ENCODE assay signal across 10 cellular contexts in genomic region chr19:778910-779653, GRCh38. TPM values are rescaled to one million over a fixed set of nuclear protein-coding genes. Genes with fewer than 3 reads are reported as not detected.
DNase-seq lines count a peak whose midpoint lies in the region; ATAC-seq and TF ChIP-seq lines count a peak whose summit lies in the region.
"Had no signal": no experiment of that assay in that cellular context is flagged by ENCODE, and none has a peak within 500 bp of the region (broad histone marks: within the 10 kb centered on the region; RNA-seq: fewer than 3 reads in every experiment).

No MANE protein-coding gene starts in this region.

- H3K4me2 ChIP-seq in SK-N-SH = no peak overlapping the region

- H3K79me2 ChIP-seq in SK-N-SH (ENCODE audit: insufficient read depth) = no peaks in the 10 kb centered on the region

- no peak for TF ChIP-seq EP300 in SK-N-SH (IDR thresholded peaks at IDR 0.05; ENCODE audit: borderline replicate concordance in 1 of 2, low read depth in 1 of 2, low read length in 1 of 2)

- no peaks in the 10 kb centered on the region for H4K20me1 ChIP-seq in SK-N-SH (ENCODE audit: insufficient read depth)

- TF ChIP-seq CTCF in SK-N-SH (IDR thresholded peaks at IDR 0.05) (no peak), lung (IDR thresholded peaks at IDR 0.05; ENCODE audit: control extremely low read depth, extremely low read depth) (no peak)

- ATAC-seq in SK-N-SH treated with all-trans-retinoic acid at 6 μM for 48 hours (peak; percentile 49; the same call in 2 of the 3 replicates), lung (ENCODE audit: insufficient read depth, low FRiP score) (no peak), GM21619 (IDR thresholded peaks at IDR 0.05; ENCODE audit: unreplicated experiment) (no peak), HG02970 (IDR thresholded peaks at IDR 0.05; ENCODE audit: low FRiP score, unreplicated experiment) (no peak)

- H3K9ac ChIP-seq in SK-N-SH = no peak overlapping the region

- no peak overlapping the region for H2AFZ ChIP-seq in SK-N-SH (ENCODE audit: low read depth)

- H3K4me3 ChIP-seq in SK-N-SH (ENCODE audit: low read depth in 2 of 2, low read length in 1 of 2) (no peak overlapping the region), lung (no peak overlapping the region)

- H3K4me1 ChIP-seq in SK-N-SH (ENCODE audit: control insufficient read depth in 1 of 2, insufficient read depth in 2 of 2, low read depth in 1 of 2, low read length in 1 of 2) (peaks cover 0 to 6% of the 10 kb centered on the region in 2 experiments; a peak in 1 of 4 replicates), lung (ENCODE audit: control insufficient read depth in 2 of 2, insufficient read depth in 2 of 2, low read length in 2 of 2) (peaks cover 0 to 8% of the 10 kb centered on the region in 2 donors)

- CTCF ChIA-PET in SK-N-SH (lab: Yijun Ruan, JAX) = interaction anchor here (0.8 to 1.5 kb wide), 2 partner anchors 15 to 80 kb away, joined by 3 to 5 read pairs; no protein-coding TSS in a partner anchor

- no peaks in the 10 kb centered on the region for H3K9me3 ChIP-seq in SK-N-SH
- no peaks in the 10 kb centered on the region for H3K9me3 ChIP-seq in lung (ENCODE audit: control insufficient read depth in 2 of 2, insufficient read depth in 1 of 2, low read length in 1 of 2)

- H3K27ac ChIP-seq in SK-N-SH (ENCODE audit: low read depth in 2 of 2, low read length in 1 of 2) = no peak overlapping the region
- peak overlapping the region in 1 of 2 donors; percentile 84 for H3K27ac ChIP-seq in lung (ENCODE audit: low read depth in 1 of 2, low read length in 1 of 2)

- POLR2A ChIA-PET in SK-N-SH (lab: Yijun Ruan, JAX) = no interaction called here

- DNase-seq in SK-N-SH (no peak), dermis microvascular lymphatic vessel endothelial cell (ENCODE audit: low read depth in 2 of 2) (peak; percentile 68 to 69), lung (ENCODE audit: low spot score) (peak; percentile 72), GM19240 (ENCODE audit: insufficient read length, low spot score) (no peak), NCI-H2081 (lab: John Stamatoyannopoulos, UW) (no peak)
- DNase-seq: C1 segment of cervical spinal cord, NCI-H524 treated with DMSO at 0.1 percent for 48 hours had no signal

- H3K36me3 ChIP-seq in SK-N-SH (replicated peaks in 1 of 2; ENCODE audit: control insufficient read depth in 1 of 2, insufficient read depth in 2 of 2, low read length in 1 of 2) = no peaks in the 10 kb centered on the region
- H3K36me3 ChIP-seq in lung (ENCODE audit: control insufficient read depth in 2 of 2, insufficient read depth in 2 of 2, low read length in 2 of 2) = no peaks in the 10 kb centered on the region

- no peaks in the 10 kb centered on the region for H3K27me3 ChIP-seq in SK-N-SH (ENCODE audit: insufficient read depth)
- no peaks in the 10 kb centered on the region for H3K27me3 ChIP-seq in lung (ENCODE audit: control insufficient read depth, insufficient read depth)

- TF ChIP-seq RAD21 in SK-N-SH (IDR thresholded peaks at IDR 0.05; ENCODE audit: low read length) = no peak

- no peaks in the 10 kb centered on the region for H3K9me2 ChIP-seq in SK-N-SH

- WGBS in SK-N-SH (ENCODE audit: low lambda C conversion rate) = 73% methylated on average over 30 of the region's 36 CpGs
- WGBS in lung, 2 donors = 54 to 60% methylated on average over 36 of the region's 36 CpGs

- H3F3A ChIP-seq in SK-N-SH (replicated peaks; ENCODE audit: insufficient read depth) = no peaks in the 10 kb centered on the region

TF ChIP-seq in SK-N-SH treated with all-trans-retinoic acid at 6 μM for 48 hours, 23 proteins besides CTCF, POLR2A, EP300 and RAD21:
- TF ChIP-seq SNAI2 (CRISPR knock-in tag; IDR thresholded peaks at IDR 0.05) (no peak), GLIS3 (CRISPR knock-in tag; IDR thresholded peaks at IDR 0.05) (no peak), ZNF70 (CRISPR knock-in tag; IDR thresholded peaks at IDR 0.05) (no peak), RARB (CRISPR knock-in tag; IDR thresholded peaks at IDR 0.05) (no peak), ESRRG (CRISPR knock-in tag; IDR thresholded peaks at IDR 0.05) (no peak), PPARA (CRISPR knock-in tag; IDR thresholded peaks at IDR 0.05; ENCODE audit: borderline replicate concordance) (no peak), ZNF8 (CRISPR knock-in tag; IDR thresholded peaks at IDR 0.05) (no peak), CSDC2 (CRISPR knock-in tag; IDR thresholded peaks at IDR 0.05) (no peak), ZFP3 (CRISPR knock-in tag; IDR thresholded peaks at IDR 0.05) (no peak), ZNF565 (CRISPR knock-in tag; conservative IDR thresholded peaks at IDR 0.05; ENCODE audit: low read depth) (no peak), POU6F1 (CRISPR knock-in tag; IDR thresholded peaks at IDR 0.05; ENCODE audit: borderline replicate concordance, low read depth) (no peak)

TF ChIP-seq in SK-N-SH, 30 proteins besides CTCF, POLR2A, EP300 and RAD21:
- TF ChIP-seq USF2 (IDR thresholded peaks at IDR 0.05; ENCODE audit: borderline replicate concordance, low read depth, low read length) (no peak), FOSL2 (IDR thresholded peaks at IDR 0.05; ENCODE audit: borderline replicate concordance, low read depth) (no peak), NFIC (IDR thresholded peaks at IDR 0.05; ENCODE audit: borderline replicate concordance) (no peak), SIN3A (IDR thresholded peaks at IDR 0.05; ENCODE audit: borderline replicate concordance, low read depth, low read length) (no peak), MXI1 (IDR thresholded peaks at IDR 0.05; ENCODE audit: low read depth, low read length) (no peak), ELF1 (IDR thresholded peaks at IDR 0.05) (no peak), CHD2 (IDR thresholded peaks at IDR 0.05; ENCODE audit: low read length, partially characterized antibody) (no peak), YY1 (IDR thresholded peaks at IDR 0.05; ENCODE audit: low read depth) (no peak), RFX5 (IDR thresholded peaks at IDR 0.05; ENCODE audit: low read length) (no peak), GATA2 (CRISPR knock-in tag; IDR thresholded peaks at IDR 0.05) (no peak), ZBTB33 (IDR thresholded peaks at IDR 0.05; ENCODE audit: borderline replicate concordance, low read depth) (no peak)

RNA-seq across cellular contexts. Expression of gene PTBP1, which starts 18.2 kb away (rescaled TPM):
- polyA plus RNA-seq in SK-N-SH (2012; rRNA removed) = 172 and 243 TPM in 2 replicates
- 81.4 and 143 TPM in 2 replicates for polyA plus RNA-seq in SK-N-SH (2012; cell fraction: cytosol; rRNA removed)
- polyA plus RNA-seq in SK-N-SH (2012; cell fraction: nucleus; rRNA removed) = 286 and 334 TPM in 2 replicates
- total RNA-seq in dermis microvascular lymphatic vessel endothelial cell = 128 and 154 TPM in 2 replicates
- total RNA-seq in lung = 100 to 1,000 TPM; 256 to 321 TPM
- 100 to 1,000 TPM; 112 to 150 TPM for polyA plus RNA-seq in lung

RNA-seq across cellular contexts. Expression of gene MISP, which starts 28.2 kb away (rescaled TPM):
- polyA plus RNA-seq in SK-N-SH (2012; rRNA removed) = 0.03 and 0.08 TPM in 2 replicates
- 0.05 TPM in 2 replicates for polyA plus RNA-seq in SK-N-SH (2012; cell fraction: cytosol; rRNA removed)
- 0.06 TPM in 2 replicates for polyA plus RNA-seq in SK-N-SH (2012; cell fraction: nucleus; rRNA removed)
- not detected in 2 replicates for total RNA-seq in dermis microvascular lymphatic vessel endothelial cell
- total RNA-seq in lung = 10 to 100 TPM; 14.9 to 23.6 TPM
- 10 to 100 TPM; 20.5 to 23.7 TPM for polyA plus RNA-seq in lung

RNA-seq across cellular contexts. Expression of gene PLPPR3, which starts 42.7 kb away (rescaled TPM):
- polyA plus RNA-seq in SK-N-SH (2012; rRNA removed) (1.5 and 1.6 TPM in 2 replicates), lung (1 to 10 TPM in 1 of 2 donors, under 1 TPM in 1; 0.91 to 4.2 TPM)
- 0.59 and 1.2 TPM in 2 replicates for polyA plus RNA-seq in SK-N-SH (2012; cell fraction: cytosol; rRNA removed)
- polyA plus RNA-seq in SK-N-SH (2012; cell fraction: nucleus; rRNA removed) = 1.8 and 2.1 TPM in 2 replicates
- total RNA-seq in dermis microvascular lymphatic vessel endothelial cell (0.38 and 0.39 TPM in 2 replicates), lung (10 to 100 TPM in 1 of 2 donors, 1 to 10 TPM in 1; 8.1 to 14.1 TPM)

RNA-seq across cellular contexts. Expression of gene AZU1, which starts 48.6 kb away (rescaled TPM):
- polyA plus RNA-seq in SK-N-SH (2012; rRNA removed) (0.15 TPM in 2 replicates), lung (1 to 10 TPM; 2.0 to 6.7 TPM)
- polyA plus RNA-seq in SK-N-SH (2012; cell fraction: cytosol; rRNA removed) = not detected in 2 replicates
- polyA plus RNA-seq in SK-N-SH (2012; cell fraction: nucleus; rRNA removed) = 2.3 and 2.4 TPM in 2 replicates
- total RNA-seq in dermis microvascular lymphatic vessel endothelial cell (not detected in 2 replicates), lung (1 to 10 TPM; 2.1 to 9.8 TPM)

Comparison
In these comparisons a context has a peak if more than half of its experiments do, and no peak if none do; other contexts are left out.
1. DNase-seq: peak in dermis microvascular lymphatic vessel endothelial cell (2 of 2) and lung (single experiment); none in SK-N-SH (single experiment), GM19240 (single experiment) and NCI-H2081 (0 of 2).
2. RNA of gene MISP, which starts 28.2 kb away (total RNA-seq): 14.9 to 23.6 TPM in lung; not detected in dermis microvascular lymphatic vessel endothelial cell; every median in the first group is over 10 times any median in the second.